In genomic region chr16:81253141-81253540, GRCh38 we compare ENCODE assay signal across 8 cellular contexts. TPM values are rescaled to one million over a fixed set of nuclear protein-coding genes. Genes with fewer than 3 reads are reported as not detected.
"Had no signal": no experiment of that assay in that cellular context is flagged by ENCODE, and none has a peak within 500 bp of the region (broad histone marks: within the 10 kb centered on the region; RNA-seq: fewer than 3 reads in every experiment).

No MANE protein-coding gene starts in this region.

- H3K9ac ChIP-seq: KMS-11 had no signal

- H3K4me2 ChIP-seq: KMS-11 had no signal

- H3K27ac ChIP-seq: HL-60, KMS-11 had no signal

- DNase-seq: IMR-90, KBM-7, KG1 had no signal

- FAIRE-seq: HTR-8/SVneo had no signal

RNA-seq across cellular contexts. Expression of gene BCO1, which starts 14.7 kb away (rescaled TPM):
- total RNA-seq: HT1080, IMR-90 had no signal
- polyA plus RNA-seq: IgD-negative memory B cell, IMR-90 had no signal
